14 cellular contexts compared by ENCODE assay signal in the genomic region with DNA sequence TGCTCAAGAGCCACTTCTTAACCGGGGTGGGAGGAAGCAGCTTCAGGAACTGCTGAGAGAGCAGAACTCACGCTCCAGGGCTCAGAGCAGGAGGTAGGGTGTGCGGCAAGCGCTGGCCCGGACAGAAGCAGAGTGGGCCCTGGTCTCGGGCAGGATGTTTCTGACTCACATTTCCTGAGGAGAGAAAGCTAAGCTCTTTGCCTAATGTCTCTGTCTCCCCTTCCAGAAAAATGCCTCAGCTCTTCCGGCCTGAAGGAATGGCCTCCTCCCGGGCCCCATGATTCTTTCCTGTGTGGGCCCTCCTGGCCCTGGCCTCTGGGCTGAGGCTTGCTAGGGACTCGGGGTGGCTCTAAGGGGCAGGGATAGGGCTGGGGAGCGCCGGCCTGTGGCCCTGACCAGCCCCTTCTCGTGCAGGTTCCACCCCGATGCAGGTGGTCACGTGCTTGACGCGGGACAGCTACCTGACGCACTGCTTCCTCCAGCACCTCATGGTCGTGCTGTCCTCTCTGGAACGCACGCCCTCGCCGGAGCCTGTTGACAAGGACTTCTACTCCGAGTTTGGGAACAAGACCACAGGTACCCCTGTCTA. TPM values are rescaled to one million over a fixed set of nuclear protein-coding genes. Genes with fewer than 3 reads are reported as not detected.
DNase-seq lines count a peak whose midpoint lies in the region; ATAC-seq and TF ChIP-seq lines count a peak whose summit lies in the region.
"Had no signal": no experiment of that assay in that cellular context is flagged by ENCODE, and none has a peak within 500 bp of the region (broad histone marks: within the 10 kb centered on the region; RNA-seq: fewer than 3 reads in every experiment).

No MANE protein-coding gene starts in this region.

- H3K4me1 ChIP-seq in esophagus squamous epithelium (peaks cover 10 to 74% (median 44%) of the 10 kb centered on the region in 3 donors), mucosa of descending colon (ENCODE audit: low read depth) (no peaks in the 10 kb centered on the region), thyroid gland (peaks cover 6 to 40% of the 10 kb centered on the region in 2 donors), endodermal cell (ENCODE audit: control insufficient read depth, insufficient read depth, low read length) (no peaks in the 10 kb centered on the region)

- DNase-seq in UCSD-AML1 (lab: John Stamatoyannopoulos, UW; ENCODE audit: unreplicated experiment) = peak; percentile 77
- DNase-seq in esophagus squamous epithelium (lab: John Stamatoyannopoulos, UW) = no peak
- DNase-seq in mucosa of descending colon = peak in 1 of 3 donors; percentile 16
- no peak for DNase-seq in thyroid gland
- no peak for DNase-seq in endodermal cell
- DNase-seq in NCI-H1436 (lab: John Stamatoyannopoulos, UW) = no peak
- DNase-seq in D341Med (ENCODE audit: low spot score) = no peak
- DNase-seq: activated T-cell treated with anti-CD3 and anti-CD28 coated beads for 4 hours; DMS 273 treated with DMSO at 0.1 percent for 48 hours; natural killer cell; stimulated activated CD4-positive, alpha-beta T cell treated with anti-CD3 and anti-CD28 coated beads, Interleukin-4, amount 100 ng/mL, for 1 hour; T1000 had no signal

- peaks cover 37% of the 10 kb centered on the region for H3K36me3 Mint-ChIP-seq in endodermal cell (ENCODE audit: low read depth)
- H3K36me3 Mint-ChIP-seq: natural killer cell had no signal

- no peak overlapping the region for H3K4me3 ChIP-seq in esophagus squamous epithelium
- H3K4me3 ChIP-seq in mucosa of descending colon = no peak overlapping the region
- no peak overlapping the region for H3K4me3 ChIP-seq in thyroid gland (replicated peaks in 1 of 3)
- H3K4me3 ChIP-seq in endodermal cell (ENCODE audit: low read length) = no peak overlapping the region
- H3K4me3 ChIP-seq: hepatocyte had no signal

- H3K27me3 ChIP-seq in esophagus squamous epithelium (no peaks in the 10 kb centered on the region), thyroid gland (no peaks in the 10 kb centered on the region), endodermal cell (ENCODE audit: control insufficient read depth, insufficient read depth, low read length, poor library complexity, severe bottlenecking) (no peaks in the 10 kb centered on the region)
- H3K27me3 ChIP-seq: hepatocyte had no signal

- TF ChIP-seq POLR2A in esophagus squamous epithelium (IDR thresholded peaks at IDR 0.05) (no peak), thyroid gland (IDR thresholded peaks at IDR 0.05) (no peak)

- ATAC-seq in mucosa of descending colon = peak; percentile 20
- ATAC-seq in HG03159 (IDR thresholded peaks at IDR 0.05; ENCODE audit: unreplicated experiment) = no peak
- ATAC-seq: natural killer cell had no signal

- intact Hi-C loops in esophagus squamous epithelium (cut with DNase I) (no loop called here), mucosa of descending colon (cut with DNase I, micrococcal nuclease) (no loop called here), thyroid gland (cut with DNase I) (no loop called here)

- no peaks in the 10 kb centered on the region for H3K9me3 Mint-ChIP-seq in endodermal cell
- H3K9me3 Mint-ChIP-seq: natural killer cell had no signal

- H3K27me3 Mint-ChIP-seq in endodermal cell (ENCODE audit: insufficient read depth) = no peaks in the 10 kb centered on the region

- no peak overlapping the region for H3K27ac Mint-ChIP-seq in endodermal cell
- H3K27ac Mint-ChIP-seq: natural killer cell had no signal

- H3K9me3 ChIP-seq in esophagus squamous epithelium (no peaks in the 10 kb centered on the region), mucosa of descending colon (no peaks in the 10 kb centered on the region), thyroid gland (no peaks in the 10 kb centered on the region), endodermal cell (ENCODE audit: control insufficient read depth, low read length) (no peaks in the 10 kb centered on the region)

- TF ChIP-seq CTCF in esophagus squamous epithelium (IDR thresholded peaks at IDR 0.05) (no peak), mucosa of descending colon (IDR thresholded peaks at IDR 0.05) (no peak), thyroid gland (IDR thresholded peaks at IDR 0.05) (no peak), endodermal cell (conservative IDR thresholded peaks at IDR 0.05) (no peak)

- no peak overlapping the region for H3K4me3 Mint-ChIP-seq in endodermal cell
- H3K4me3 Mint-ChIP-seq: natural killer cell had no signal

- H3K9ac ChIP-seq in endodermal cell (ENCODE audit: extremely low read depth, low read length, poor library complexity, severe bottlenecking) = no peak overlapping the region

- peaks cover 51 to 77% (median 66%) of the 10 kb centered on the region in 3 donors for H3K36me3 ChIP-seq in esophagus squamous epithelium
- H3K36me3 ChIP-seq in mucosa of descending colon (ENCODE audit: low read depth) = no peaks in the 10 kb centered on the region
- peaks cover 47 to 60% of the 10 kb centered on the region in 2 donors for H3K36me3 ChIP-seq in thyroid gland
- peaks cover 34% of the 10 kb centered on the region for H3K36me3 ChIP-seq in endodermal cell (ENCODE audit: control insufficient read depth, insufficient read depth, low read length)

- H3K4me1 Mint-ChIP-seq in endodermal cell = no peaks in the 10 kb centered on the region

- H3K27ac ChIP-seq in esophagus squamous epithelium (peak overlapping the region; percentile 47 to 81 (median 66)), thyroid gland (peak overlapping the region; percentile 15 to 56 (median 50)), endodermal cell (ENCODE audit: low read depth, low read length) (no peak overlapping the region)
- H3K27ac ChIP-seq: hepatocyte had no signal

- WGBS in esophagus squamous epithelium, 2 donors = 74 to 96% methylated on average over 5 to 12 of the region's 23 CpGs
- WGBS in thyroid gland, 2 donors = 79 to 84% methylated on average over 21 of the region's 23 CpGs
- 96 to 97% methylated on average over 21 to 23 of the region's 23 CpGs for WGBS in endodermal cell (ENCODE audit: insufficient coverage in 1 of 2, insufficient read length in 1 of 2), 2 experiments

RNA-seq across cellular contexts. Expression of gene STAB1, which starts 4.1 kb away (rescaled TPM):
- 10 to 100 TPM in 3 of 4 donors, 1 to 10 TPM in 1; 5.6 to 69.4 (median 32.3) TPM for total RNA-seq in esophagus squamous epithelium
- total RNA-seq in mucosa of descending colon = 100 to 1,000 TPM in 2 of 3 donors, 10 to 100 TPM in 1; 51.7 to 187 (median 145) TPM
- 100 to 1,000 TPM in 1 of 4 donors, 10 to 100 TPM in 3; 31.8 to 100 (median 67.4) TPM for total RNA-seq in thyroid gland
- total RNA-seq in endodermal cell = under 1 TPM; 0.24 to 0.55 TPM
- 0.21 TPM for polyA plus RNA-seq in endodermal cell (2013, experiment 1 of 2)
- 0.04 TPM for polyA plus RNA-seq in endodermal cell (2013, experiment 2 of 2)

RNA-seq across cellular contexts. Expression of gene NISCH, which starts 35.6 kb away (rescaled TPM):
- total RNA-seq in esophagus squamous epithelium (10 to 100 TPM; 33.6 to 82.2 (median 40.6) TPM), mucosa of descending colon (10 to 100 TPM; 57.6 to 91.0 (median 72.1) TPM), thyroid gland (10 to 100 TPM; 71.8 to 88.2 (median 86.2) TPM), endodermal cell (100 to 1,000 TPM; 151 to 156 TPM)
- polyA plus RNA-seq in endodermal cell (2013, experiment 1 of 2) = 124 TPM
- 99.4 TPM for polyA plus RNA-seq in endodermal cell (2013, experiment 2 of 2)

RNA-seq across cellular contexts. Expression of gene TNNC1, which starts 37.2 kb away (rescaled TPM):
- total RNA-seq in esophagus squamous epithelium = 1 to 10 TPM in 1 of 4 donors, not detected in 3; 4.1 TPM
- 1 to 10 TPM in 2 of 3 donors, under 1 TPM in 1; 0.60 to 6.3 (median 2.5) TPM for total RNA-seq in mucosa of descending colon
- total RNA-seq in thyroid gland = 10 to 100 TPM in 3 of 4 donors, 1 to 10 TPM in 1; 4.0 to 43.5 (median 13.9) TPM
- 10 to 100 TPM; 44.8 to 64.6 TPM for total RNA-seq in endodermal cell
- 30.4 TPM for polyA plus RNA-seq in endodermal cell (2013, experiment 1 of 2)
- 36.1 TPM for polyA plus RNA-seq in endodermal cell (2013, experiment 2 of 2)

RNA-seq across cellular contexts. Expression of gene NT5DC2, which starts 42.6 kb away (rescaled TPM):
- total RNA-seq in esophagus squamous epithelium (10 to 100 TPM; 58.9 to 79.5 (median 70.2) TPM), mucosa of descending colon (10 to 100 TPM in 2 of 3 donors, 1 to 10 TPM in 1; 5.7 to 20.2 (median 17.2) TPM), thyroid gland (10 to 100 TPM; 40.5 to 55.1 (median 45.0) TPM), endodermal cell (100 to 1,000 TPM; 288 to 341 TPM)
- polyA plus RNA-seq in endodermal cell (2013, experiment 1 of 2) = 361 TPM
- 348 TPM for polyA plus RNA-seq in endodermal cell (2013, experiment 2 of 2)

RNA-seq across cellular contexts. Expression of gene UQCC5, which starts 45.4 kb away (rescaled TPM):
- total RNA-seq in esophagus squamous epithelium (1 to 10 TPM in 3 of 4 donors, under 1 TPM in 1; 0.32 to 5.1 (median 1.9) TPM), mucosa of descending colon (10 to 100 TPM; 16.1 to 18.1 (median 17.1) TPM), thyroid gland (10 to 100 TPM in 2 of 4 donors, 1 to 10 TPM in 2; 4.8 to 34.3 (median 9.4) TPM), endodermal cell (10 to 100 TPM; 28.1 to 34.1 TPM)
- 36.0 TPM for polyA plus RNA-seq in endodermal cell (2013, experiment 1 of 2)
- 36.8 TPM for polyA plus RNA-seq in endodermal cell (2013, experiment 2 of 2)

Comparison
In these comparisons a context has a peak if more than half of its experiments do, and no peak if none do; other contexts are left out.
1. RNA of gene STAB1, which starts 4.1 kb away (total RNA-seq): 51.7 to 187 TPM in mucosa of descending colon, 31.8 to 100 TPM in thyroid gland and 5.6 to 69.4 TPM in esophagus squamous epithelium; 0.24 to 0.55 TPM in endodermal cell; every median in the first group is over 4 times any median in the second.